Comparison of ENCODE assay signal across 15 cellular contexts in genomic region chr1:40945491-40945973, GRCh38. TPM values are rescaled to one million over a fixed set of nuclear protein-coding genes. Genes with fewer than 3 reads are reported as not detected.
DNase-seq lines count a peak whose midpoint lies in the region; ATAC-seq and TF ChIP-seq lines count a peak whose summit lies in the region.
"Had no signal": no experiment of that assay in that cellular context is flagged by ENCODE, and none has a peak within 500 bp of the region (broad histone marks: within the 10 kb centered on the region; RNA-seq: fewer than 3 reads in every experiment).

No MANE protein-coding gene starts in this region.

- TF ChIP-seq CTCF in astrocyte of the spinal cord (IDR thresholded peaks at IDR 0.05; ENCODE audit: low read depth, low read length) (no peak), fibroblast of pulmonary artery (IDR thresholded peaks at IDR 0.05; ENCODE audit: low read length, missing control alignments) (no peak), MM.1S (IDR thresholded peaks at IDR 0.05; ENCODE audit: low read length) (no peak), ovary (IDR thresholded peaks at IDR 0.05) (no peak)

- H3K9ac ChIP-seq in rectal smooth muscle tissue (ENCODE audit: low read length) (no peak overlapping the region), MM.1S (ENCODE audit: low read length) (no peak overlapping the region)

- H3K4me2 ChIP-seq in MM.1S (ENCODE audit: low read depth, low read length), result no peak overlapping the region

- intact Hi-C loops in ovary (cut with DNase I), result loop anchor here in 1 of 4 donors (5.0 kb wide), 1 partner anchor 83 kb away; the partner anchor contains the start of gene CITED4

- in situ Hi-C loops in astrocyte of the spinal cord (cut with HindIII; ENCODE audit: low sequenced_read_pairs), result no loop called here

- H4K20me1 ChIP-seq in MM.1S (ENCODE audit: insufficient read depth, low read length), result no peaks in the 10 kb centered on the region

- H3K9me3 ChIP-seq in MM.1S (replicated peaks; ENCODE audit: insufficient read depth, low read length) (no peaks in the 10 kb centered on the region), ovary (no peaks in the 10 kb centered on the region)

- no peaks in the 10 kb centered on the region for H3F3A ChIP-seq in MM.1S (ENCODE audit: insufficient read depth, low read length)

- H3K27me3 ChIP-seq in ACC112 (ENCODE audit: insufficient read depth, low read length), result no peaks in the 10 kb centered on the region
- no peaks in the 10 kb centered on the region for H3K27me3 ChIP-seq in rectal smooth muscle tissue (ENCODE audit: control insufficient read depth, insufficient read depth, low read length)
- no peaks in the 10 kb centered on the region for H3K27me3 ChIP-seq in MM.1S (replicated peaks; ENCODE audit: insufficient read depth, low read length)
- no peaks in the 10 kb centered on the region for H3K27me3 ChIP-seq in ovary

- H3K9me2 ChIP-seq in MM.1S (replicated peaks; ENCODE audit: insufficient read depth, low read length), result no peaks in the 10 kb centered on the region

- H3K27ac ChIP-seq in ACC112 (ENCODE audit: low read depth, low read length) (peak overlapping the region; percentile 83), rectal smooth muscle tissue (ENCODE audit: low read depth, low read length) (peak overlapping the region; percentile 98), MM.1S (ENCODE audit: low read length) (no peak overlapping the region), ovary (no peak overlapping the region)

- peak; percentile 6 for DNase-seq in astrocyte of the spinal cord (ENCODE audit: low read depth, low spot score)
- peak; percentile 41 for DNase-seq in fibroblast of pulmonary artery (ENCODE audit: low read depth)
- DNase-seq in MM.1S, result no peak
- DNase-seq in NCI-H1105 treated with DMSO at 0.1 percent for 48 hours (lab: John Stamatoyannopoulos, UW), result no peak
- no peak for DNase-seq in ovary
- DNase-seq: activated effector memory CD4-positive, alpha-beta T cell treated with anti-CD3 and anti-CD28 coated beads, Interleukin-2, amount 50 U/mL, for 16 hours; CD8-positive, alpha-beta T cell; Kasumi-1; SIG-M5; stimulated activated CD4-positive, alpha-beta T cell treated with anti-CD3 and anti-CD28 coated beads, Interleukin-12 subunit alpha, Interleukin-12 subunit beta, amount 100 ng/mL, for 4 hours; stimulated activated naive B cell treated with anti-CD40 and anti-IgM and Interleukin-4, amounts not matched to agents 10 μg/mL and 1 μg/mL and 100 μg/mL, for 72 hours had no signal

- no peaks in the 10 kb centered on the region for H3K79me2 ChIP-seq in ACC112 (ENCODE audit: control insufficient read depth, insufficient read depth, low read length, unreplicated experiment)
- H3K79me2 ChIP-seq in MM.1S (ENCODE audit: low read length), result no peaks in the 10 kb centered on the region

- TF ChIP-seq POLR2A in ovary (IDR thresholded peaks at IDR 0.05), result no peak

- H3K4me3 ChIP-seq in ACC112 (ENCODE audit: low read depth, low read length) (no peak overlapping the region), astrocyte of the spinal cord (ENCODE audit: low read depth, low read length) (no peak overlapping the region), fibroblast of pulmonary artery (replicated peaks; ENCODE audit: low read depth, low read length) (no peak overlapping the region), rectal smooth muscle tissue (ENCODE audit: low read length) (no peak overlapping the region), MM.1S (ENCODE audit: low read length) (no peak overlapping the region), ovary (no peak overlapping the region)

- no peaks in the 10 kb centered on the region for H3K36me3 ChIP-seq in ACC112 (ENCODE audit: insufficient read depth, low read length)
- H3K36me3 ChIP-seq in rectal smooth muscle tissue (ENCODE audit: control insufficient read depth, insufficient read depth, low read length), result no peaks in the 10 kb centered on the region
- H3K36me3 ChIP-seq in MM.1S (replicated peaks; ENCODE audit: insufficient read depth, low read length), result no peaks in the 10 kb centered on the region
- H3K36me3 ChIP-seq in ovary, result no peaks in the 10 kb centered on the region

- no peak overlapping the region for H2AFZ ChIP-seq in ACC112 (ENCODE audit: low read length, unreplicated experiment)
- H2AFZ ChIP-seq in MM.1S (ENCODE audit: low read length), result no peak overlapping the region

- peaks cover 19% of the 10 kb centered on the region for H3K4me1 ChIP-seq in ACC112 (ENCODE audit: control insufficient read depth, insufficient read depth, low read length, unreplicated experiment)
- peaks cover 22% of the 10 kb centered on the region for H3K4me1 ChIP-seq in rectal smooth muscle tissue (ENCODE audit: control insufficient read depth, insufficient read depth, low read length)
- no peaks in the 10 kb centered on the region for H3K4me1 ChIP-seq in MM.1S (ENCODE audit: low read length)
- H3K4me1 ChIP-seq in ovary (ENCODE audit: insufficient read depth), result peaks cover 7% of the 10 kb centered on the region

- ATAC-seq in GM21390 (IDR thresholded peaks at IDR 0.05; ENCODE audit: unreplicated experiment), result no peak
- ATAC-seq: activated CD4-positive, CD25-positive, alpha-beta regulatory T cell treated with anti-CD3 and anti-CD28 coated beads, Interleukin-2, amount 50 U/mL, for 24 hours; CD8-positive, alpha-beta T cell; stimulated activated naive B cell treated with anti-CD40 and anti-IgM and Interleukin-4, amounts not matched to agents 10 μg/mL and 1 μg/mL and 100 μg/mL, for 72 hours had no signal

- 11 to 14% (median 12%) methylated on average over 2 of the region's 2 CpGs for WGBS in ovary, 3 donors

- TF ChIP-seq EP300 in ovary (IDR thresholded peaks at IDR 0.05), result no peak

RNA-seq across cellular contexts. Expression of gene CTPS1, which starts 34.0 kb away (rescaled TPM):
- total RNA-seq in ovary, result 10 to 100 TPM in 6 of 7 donors, 1 to 10 TPM in 1; 8.2 to 34.3 (median 22.6) TPM
- polyA plus RNA-seq in ovary, result 10 to 100 TPM in 1 of 2 donors, 1 to 10 TPM in 1; 5.9 to 23.2 TPM

Comparison
In these comparisons a context has a peak if more than half of its experiments do, and no peak if none do; other contexts are left out.
1. H3K27ac ChIP-seq: peak in ACC112 (single experiment) and rectal smooth muscle tissue (single experiment); none in MM.1S (single experiment) and ovary (0 of 2).
2. DNase-seq: peak in astrocyte of the spinal cord (single experiment) and fibroblast of pulmonary artery (single experiment); none in MM.1S (single experiment), NCI-H1105 treated with DMSO at 0.1 percent for 48 hours (single experiment) and ovary (0 of 5).